In genomic region chr5:149056611-149057165, GRCh38 we compare ENCODE assay signal across 21 cellular contexts. TPM values are rescaled to one million over a fixed set of nuclear protein-coding genes. Genes with fewer than 3 reads are reported as not detected.
"Had no signal": no experiment of that assay in that cellular context is flagged by ENCODE, and none has a peak within 500 bp of the region (broad histone marks: within the 10 kb centered on the region; RNA-seq: fewer than 3 reads in every experiment).

No MANE protein-coding gene starts in this region.

- H3K4me3 ChIP-seq: body of pancreas, left lung, neural progenitor cell, tibial artery had no signal

- H3K36me3 Mint-ChIP-seq: activated naive CD4-positive, alpha-beta T cell treated with anti-CD3 and anti-CD28 coated beads, Interleukin-2, amount 50 U/mL, for 72 hours; neural progenitor cell; stimulated activated effector memory CD8-positive, alpha-beta T cell treated with anti-CD3 and anti-CD28 coated beads, Interleukin-12 subunit alpha, Interleukin-12 subunit beta, amount 100 ng/mL, for 72 hours had no signal

- H3K36me3 ChIP-seq: left lung, neural progenitor cell, tibial artery had no signal

- H3K27ac ChIP-seq: body of pancreas, left lung, neural progenitor cell, parathyroid adenoma, tibial artery had no signal

- DNase-seq: activated CD4-positive, alpha-beta memory T cell treated with anti-CD3 and anti-CD28 coated beads, Interleukin-2, amount 10 ng/mL, durations not matched to agents 7 days and 5 days; activated CD4-positive, alpha-beta T cell treated with anti-CD3 and anti-CD28 coated beads for 4 hours; activated effector memory CD4-positive, alpha-beta T cell treated with anti-CD3 and anti-CD28 coated beads, Interleukin-2, amount 50 U/mL, for 16 hours; activated T-cell treated with anti-CD3 and anti-CD28 coated beads, Interleukin-2, amount 50 U/mL, for 24 hours; amniotic stem cell; body of pancreas; caudate nucleus; cortex of kidney; effector CD4-positive, alpha-beta T cell; islet precursor cell; left lung; mammary epithelial cell; stimulated activated CD4-positive, alpha-beta T cell treated with anti-CD3 and anti-CD28 coated beads, Interleukin-12 subunit alpha, Interleukin-12 subunit beta, amount 100 ng/mL, for 4 hours; T-helper 2 cell; tibial artery had no signal

- H3K79me2 ChIP-seq: parathyroid adenoma had no signal

- H3K9ac ChIP-seq: neural progenitor cell, parathyroid adenoma had no signal

- H2AFZ ChIP-seq: neural progenitor cell, parathyroid adenoma had no signal

- H3K27ac Mint-ChIP-seq: activated CD4-positive, alpha-beta memory T cell treated with anti-CD3 and anti-CD28 coated beads, Interleukin-2, amount 10 ng/mL, durations not matched to agents 7 days and 5 days; activated naive CD4-positive, alpha-beta T cell treated with anti-CD3 and anti-CD28 coated beads, Interleukin-2, amount 50 U/mL, for 72 hours; activated T-cell treated with anti-CD3 and anti-CD28 coated beads, Interleukin-2, amount 50 U/mL, for 24 hours; neural progenitor cell; stimulated activated effector memory CD8-positive, alpha-beta T cell treated with anti-CD3 and anti-CD28 coated beads, Interleukin-12 subunit alpha, Interleukin-12 subunit beta, amount 100 ng/mL, for 72 hours had no signal

- H3K4me1 ChIP-seq: body of pancreas, neural progenitor cell, parathyroid adenoma had no signal

- FAIRE-seq: endothelial cell of umbilical vein, urothelium cell line had no signal

- H3K4me1 Mint-ChIP-seq: activated CD4-positive, alpha-beta memory T cell treated with anti-CD3 and anti-CD28 coated beads, Interleukin-2, amount 10 ng/mL, durations not matched to agents 7 days and 5 days; stimulated activated effector memory CD8-positive, alpha-beta T cell treated with anti-CD3 and anti-CD28 coated beads, Interleukin-12 subunit alpha, Interleukin-12 subunit beta, amount 100 ng/mL, for 72 hours had no signal

- H3K9me3 Mint-ChIP-seq: activated CD4-positive, alpha-beta memory T cell treated with anti-CD3 and anti-CD28 coated beads, Interleukin-2, amount 10 ng/mL, durations not matched to agents 7 days and 5 days had no signal

- H3K9me3 ChIP-seq: body of pancreas, tibial artery had no signal

- H3K27me3 ChIP-seq: body of pancreas, left lung, neural progenitor cell, tibial artery had no signal

- H3K4me3 Mint-ChIP-seq: activated CD4-positive, alpha-beta memory T cell treated with anti-CD3 and anti-CD28 coated beads, Interleukin-2, amount 10 ng/mL, durations not matched to agents 7 days and 5 days; activated T-cell treated with anti-CD3 and anti-CD28 coated beads, Interleukin-2, amount 50 U/mL, for 24 hours; neural progenitor cell; stimulated activated effector memory CD8-positive, alpha-beta T cell treated with anti-CD3 and anti-CD28 coated beads, Interleukin-12 subunit alpha, Interleukin-12 subunit beta, amount 100 ng/mL, for 72 hours had no signal

- H3K4me2 ChIP-seq: neural progenitor cell had no signal

RNA-seq across cellular contexts. Expression of gene SH3TC2, which starts 6.2 kb away (rescaled TPM):
- total RNA-seq: activated CD4-positive, alpha-beta memory T cell treated with anti-CD3 and anti-CD28 coated beads, Interleukin-2, amount 10 ng/mL, durations not matched to agents 7 days and 5 days; activated naive CD4-positive, alpha-beta T cell treated with anti-CD3 and anti-CD28 coated beads, Interleukin-2, amount 50 U/mL, for 72 hours had no signal
